ENCODE assay signal across 7 cellular contexts in genomic region chr17:33778505-33779398, GRCh38.
DNase-seq lines count a peak whose midpoint lies in the region; ATAC-seq lines count a peak whose summit lies in the region.

No MANE protein-coding gene starts in this region.

- ATAC-seq in GM21786 (IDR thresholded peaks at IDR 0.05; ENCODE audit: unreplicated experiment) = no peak

- DNase-seq in EH (ENCODE audit: low read depth) = peak; percentile 60
- DNase-seq in HUDEP-2 (lab: John Stamatoyannopoulos, UW; ENCODE audit: unreplicated experiment in 76 of 76) = peak in 40 of 76 experiments; percentile 1 to 56 (median 24)
- DNase-seq in RPMI7951 (ENCODE audit: low read depth) = peak; percentile 54
- peak; percentile 7 for DNase-seq in central memory CD4-positive, alpha-beta T cell
- DNase-seq in left kidney (ENCODE audit: low read depth, low spot score) = peak; percentile 81
- DNase-seq in stimulated activated CD4-positive, alpha-beta T cell treated with anti-CD3 and anti-CD28 coated beads, TNF-alpha, amount 100 ng/mL, for 24 hours (ENCODE audit: low read depth in 3 of 3) = peak; percentile 4 to 18 (median 12)

Comparison
In these comparisons a context has a peak if more than half of its experiments do, and no peak if none do; other contexts are left out.
1. DNase-seq: peak in every context shown above with its lines; median percentile 81 in left kidney; 60 in EH; 54 in RPMI7951; 24 in HUDEP-2; 12 in stimulated activated CD4-positive, alpha-beta T cell treated with anti-CD3 and anti-CD28 coated beads, TNF-alpha, amount 100 ng/mL, for 24 hours; 7 in central memory CD4-positive, alpha-beta T cell.